In the genomic region with DNA sequence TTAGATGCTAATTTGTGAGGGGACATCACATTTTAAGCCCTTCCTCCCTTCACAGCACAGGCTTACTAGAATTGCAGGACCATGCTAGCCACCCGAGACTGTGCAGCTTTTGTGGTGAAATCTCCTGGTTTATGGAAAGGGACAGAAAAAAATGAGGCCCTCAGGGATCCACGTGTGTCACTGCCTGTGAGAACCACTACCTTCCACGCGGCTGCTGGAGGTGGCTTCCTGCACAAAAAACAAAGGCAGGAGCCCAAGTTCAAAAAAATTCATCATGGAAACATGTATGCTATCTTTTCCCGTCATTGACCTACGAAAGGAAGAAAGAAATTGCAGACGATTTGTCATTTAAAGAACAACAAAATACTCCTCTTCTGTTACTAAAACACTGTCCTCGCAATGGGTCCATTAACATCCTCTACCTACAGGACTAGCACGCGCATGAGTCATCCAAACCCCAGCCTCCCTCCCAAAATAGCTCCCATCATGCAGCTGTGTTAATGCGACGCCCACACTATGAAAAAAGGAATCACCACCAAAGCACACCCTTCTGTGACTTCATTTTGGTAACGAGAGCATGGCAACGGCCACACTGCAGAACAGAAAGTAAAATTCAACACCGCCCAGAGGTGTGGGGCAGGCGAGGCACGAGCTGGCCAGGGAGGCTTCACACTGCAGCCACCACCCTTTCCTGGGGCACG, we compare ENCODE assay signal across 8 cellular contexts. TPM values are rescaled to one million over a fixed set of nuclear protein-coding genes. Genes with fewer than 3 reads are reported as not detected.
A peak's percentile ranks its signal among the peaks of the same experiment; 100 is the strongest.
DNase-seq lines count a peak whose midpoint lies in the region; ATAC-seq and TF ChIP-seq lines count a peak whose summit lies in the region.

No MANE protein-coding gene starts in this region.

- H3K4me2 ChIP-seq in hepatocyte: no peak overlapping the region

- peaks cover 31% of the 10 kb centered on the region for H3K4me1 Mint-ChIP-seq in activated CD4-positive, alpha-beta memory T cell treated with anti-CD3 and anti-CD28 coated beads, Interleukin-2, amount 10 ng/mL, durations not matched to agents 7 days and 5 days

- H4K20me1 ChIP-seq in hepatocyte (ENCODE audit: insufficient read depth, poor library complexity, severe bottlenecking): peaks cover 5% of the 10 kb centered on the region

- no peak overlapping the region for H3K4me3 ChIP-seq in A673 (ENCODE audit: low read depth, low read length, poor library complexity, severe bottlenecking)
- H3K4me3 ChIP-seq in heart left ventricle: peak overlapping the region in 9 of 12 donors; percentile 21 to 44 (median 29)
- H3K4me3 ChIP-seq in hepatocyte: no peak overlapping the region

- 54 to 65% (median 62%) methylated on average over 18 of the region's 18 CpGs for WGBS in heart left ventricle, 4 donors
- WGBS in hepatocyte (ENCODE audit: low lambda C conversion rate, missing lambda C conversion rate): 91% methylated on average over 18 of the region's 18 CpGs

- peaks cover 5% of the 10 kb centered on the region for H3K79me2 ChIP-seq in hepatocyte

- POLR2A ChIA-PET in A673 (lab: Charles Lee; ENCODE audit: low non-redundant PET): no interaction called here
- POLR2A ChIA-PET in activated CD4-positive, alpha-beta memory T cell treated with anti-CD3 and anti-CD28 coated beads, Interleukin-2, amount 10 ng/mL, durations not matched to agents 7 days and 5 days (lab: Charles Lee): interaction anchor here (1.2 to 1.6 kb wide), 2 partner anchors 15 to 87 kb away, joined by 4 to 5 read pairs; no protein-coding TSS in a partner anchor

- no peaks in the 10 kb centered on the region for H3K27me3 Mint-ChIP-seq in activated CD4-positive, alpha-beta memory T cell treated with anti-CD3 and anti-CD28 coated beads, Interleukin-2, amount 10 ng/mL, durations not matched to agents 7 days and 5 days

- no peaks in the 10 kb centered on the region for H3K36me3 ChIP-seq in A673 (ENCODE audit: insufficient read depth, low read length, poor library complexity, severe bottlenecking)
- H3K36me3 ChIP-seq in heart left ventricle: peaks cover 0 to 27% (median 23%) of the 10 kb centered on the region in 9 donors
- H3K36me3 ChIP-seq in hepatocyte (replicated peaks; ENCODE audit: insufficient read depth, low read depth): no peaks in the 10 kb centered on the region

- TF ChIP-seq CTCF in A673 (conservative IDR thresholded peaks at IDR 0.05; ENCODE audit: low read depth, low read length): no peak
- TF ChIP-seq CTCF in heart left ventricle (IDR thresholded peaks at IDR 0.05): no peak
- TF ChIP-seq CTCF in hepatocyte (IDR thresholded peaks at IDR 0.05; ENCODE audit: poor library complexity): no peak

- DNase-seq in A673 (ENCODE audit: low spot score) (peak; percentile 29), heart left ventricle (peak in 3 of 5 donors; percentile 27 to 56 (median 50)), hepatocyte (ENCODE audit: low spot score) (no peak)
- DNase-seq in activated CD4-positive, alpha-beta memory T cell treated with anti-CD3 and anti-CD28 coated beads, Interleukin-2, amount 10 ng/mL, durations not matched to agents 7 days and 5 days: peak; percentile 74
- DNase-seq in stimulated activated CD8-positive, alpha-beta memory T cell treated with anti-CD3 and anti-CD28 coated beads, Interleukin-12 subunit alpha, Interleukin-12 subunit beta, amount 100 ng/mL, for 1 hour (ENCODE audit: low read depth): peak; percentile 20
- DNase-seq in effector CD8-positive, alpha-beta T cell (lab: John Stamatoyannopoulos, UW): no peak

- intact Hi-C loops in A673 (cut with micrococcal nuclease; ENCODE audit: unreplicated experiment): no loop called here
- intact Hi-C loops in heart left ventricle (cut with DNase I): no loop called here

- H3K9me2 ChIP-seq in hepatocyte (replicated peaks; ENCODE audit: insufficient read depth): no peaks in the 10 kb centered on the region

- H3K27me3 ChIP-seq in A673 (replicated peaks; ENCODE audit: insufficient read depth, low read depth, low read length, poor library complexity) (no peaks in the 10 kb centered on the region), heart left ventricle (no peaks in the 10 kb centered on the region), hepatocyte (no peaks in the 10 kb centered on the region)

- H3K36me3 Mint-ChIP-seq in activated CD4-positive, alpha-beta memory T cell treated with anti-CD3 and anti-CD28 coated beads, Interleukin-2, amount 10 ng/mL, durations not matched to agents 7 days and 5 days (ENCODE audit: low read depth): peaks cover 3% of the 10 kb centered on the region

- H3K27ac Mint-ChIP-seq in activated CD4-positive, alpha-beta memory T cell treated with anti-CD3 and anti-CD28 coated beads, Interleukin-2, amount 10 ng/mL, durations not matched to agents 7 days and 5 days: peak overlapping the region; percentile 79

- TF ChIP-seq POLR2A in heart left ventricle (IDR thresholded peaks at IDR 0.05): no peak

- H3K9me3 Mint-ChIP-seq in activated CD4-positive, alpha-beta memory T cell treated with anti-CD3 and anti-CD28 coated beads, Interleukin-2, amount 10 ng/mL, durations not matched to agents 7 days and 5 days: no peaks in the 10 kb centered on the region

- H2AFZ ChIP-seq in hepatocyte: no peak overlapping the region

- BruUV-seq in A673 (replicated peaks; lab: Mats Ljungman, UMichigan): no TSS peak

- H3K4me1 ChIP-seq in A673 (ENCODE audit: insufficient read depth, low read length, poor library complexity, severe bottlenecking) (no peaks in the 10 kb centered on the region), heart left ventricle (peaks cover 0 to 35% (median 17%) of the 10 kb centered on the region in 12 donors), hepatocyte (ENCODE audit: insufficient read depth) (peaks cover 9% of the 10 kb centered on the region)

- CTCF ChIA-PET in A673 (lab: Charles Lee): interaction anchor here (0.6 kb wide), 1 partner anchor 196 kb away, joined by 8 read pairs; no protein-coding TSS in a partner anchor
- CTCF ChIA-PET in activated CD4-positive, alpha-beta memory T cell treated with anti-CD3 and anti-CD28 coated beads, Interleukin-2, amount 10 ng/mL, durations not matched to agents 7 days and 5 days (lab: Charles Lee): no interaction called here

- H3K9me3 ChIP-seq in A673 (ENCODE audit: low read depth, low read length, poor library complexity, severe bottlenecking) (no peaks in the 10 kb centered on the region), heart left ventricle (no peaks in the 10 kb centered on the region), hepatocyte (ENCODE audit: low read depth) (no peaks in the 10 kb centered on the region)

- no peak overlapping the region for H3K27ac ChIP-seq in A673 (ENCODE audit: low read depth, low read length, poor library complexity, severe bottlenecking)
- peak overlapping the region in 11 of 12 donors; percentile 45 to 77 (median 65) for H3K27ac ChIP-seq in heart left ventricle
- no peak overlapping the region for H3K27ac ChIP-seq in hepatocyte

- ATAC-seq in GM19463 (IDR thresholded peaks at IDR 0.05; ENCODE audit: unreplicated experiment) (peak; percentile 95), HG03469 (IDR thresholded peaks at IDR 0.05; ENCODE audit: unreplicated experiment) (peak; percentile 96), heart left ventricle (peak; percentile 68 to 86 (median 77))

- H3K4me3 Mint-ChIP-seq in activated CD4-positive, alpha-beta memory T cell treated with anti-CD3 and anti-CD28 coated beads, Interleukin-2, amount 10 ng/mL, durations not matched to agents 7 days and 5 days: peak overlapping the region; percentile 67

RNA-seq across cellular contexts. Expression of a gene that starts 45.7 kb away (rescaled TPM):
- total RNA-seq in A673 (2021) (0.77 and 2.2 TPM in 2 replicates), heart left ventricle (1 to 10 TPM in 3 of 9 donors, under 1 TPM in 6; 0.27 to 2.0 (median 0.69) TPM), hepatocyte (1.1 and 1.6 TPM in 2 replicates)
- total RNA-seq in activated CD4-positive, alpha-beta memory T cell treated with anti-CD3 and anti-CD28 coated beads, Interleukin-2, amount 10 ng/mL, durations not matched to agents 7 days and 5 days: under 1 TPM in 1 of 2 experiments, not detected in 1; 0.23 TPM
- polyA plus RNA-seq in heart left ventricle (under 1 TPM; 0.35 to 0.88 TPM), hepatocyte (1.1 and 2.9 TPM in 2 replicates)

Comparison
In these comparisons a context has a peak if more than half of its experiments do, and no peak if none do; other contexts are left out.
1. DNase-seq: peak in A673 (single experiment), activated CD4-positive, alpha-beta memory T cell treated with anti-CD3 and anti-CD28 coated beads, Interleukin-2, amount 10 ng/mL, durations not matched to agents 7 days and 5 days (single experiment), heart left ventricle (3 of 5) and stimulated activated CD8-positive, alpha-beta memory T cell treated with anti-CD3 and anti-CD28 coated beads, Interleukin-12 subunit alpha, Interleukin-12 subunit beta, amount 100 ng/mL, for 1 hour (single experiment); none in hepatocyte (single experiment) and effector CD8-positive, alpha-beta T cell (single experiment).
2. H3K27ac ChIP-seq: peak in heart left ventricle (11 of 12); none in A673 (single experiment) and hepatocyte (single experiment).
3. H3K4me3 ChIP-seq: peak in heart left ventricle (9 of 12); none in A673 (single experiment) and hepatocyte (single experiment).
4. Peak in every context shown above with its lines, with median percentiles within 50 percentile points of each other: ATAC-seq.